Comparison of ENCODE assay signal across 29 cellular contexts in genomic region chr16:89039756-89040155, GRCh38. TPM values are rescaled to one million over a fixed set of nuclear protein-coding genes. Genes with fewer than 3 reads are reported as not detected.
DNase-seq lines count a peak whose midpoint lies in the region; ATAC-seq, FAIRE-seq and TF ChIP-seq lines count a peak whose summit lies in the region.
"Had no signal": no experiment of that assay in that cellular context is flagged by ENCODE, and none has a peak within 500 bp of the region (broad histone marks: within the 10 kb centered on the region; RNA-seq: fewer than 3 reads in every experiment).

No MANE protein-coding gene starts in this region.

- WGBS in spleen, 5 donors, result 62 to 86% (median 81%) methylated on average over 7 to 18 of the region's 18 CpGs

- no peak overlapping the region for H2AFZ ChIP-seq in OCI-LY1 (ENCODE audit: low read length)

- FAIRE-seq in kidney (lab: Jason Lieb, UNC), result no peak
- FAIRE-seq: astrocyte, keratinocyte, small intestine had no signal

- intact Hi-C loops in kidney (cut with DNase I) (no loop called here), spleen (cut with DNase I; ENCODE audit: low total_unique reads) (no loop called here)

- DNase-seq in GM12865 (ENCODE audit: low read depth) (peak; percentile 56), kidney (peak; percentile 71), spleen (peak; percentile 68), NCI-H2107 treated with DMSO at 0.1 percent for 48 hours (lab: John Stamatoyannopoulos, UW; ENCODE audit: unreplicated experiment) (no peak), ecto neural progenitor cell (ENCODE audit: low spot score) (no peak), HCEC 1CT (no peak)
- DNase-seq: activated CD4-positive, CD25-positive, alpha-beta regulatory T cell; activated gamma-delta T cell treated with Interleukin-2 at 50 U/mL for 16 hours; activated T-cell treated with anti-CD3 and anti-CD28 coated beads, Interleukin-2, amount 50 U/mL, for 48 hours; caudate nucleus; CD4-positive, alpha-beta T cell; endodermal cell; foreskin fibroblast; Kasumi-1; NCI-H1436 treated with DMSO at 0.1 percent for 48 hours; NCI-H2081 treated with DMSO at 0.1 percent for 48 hours; NCI-H82; ovary; retina; small intestine; stimulated activated naive CD8-positive, alpha-beta T cell treated with anti-CD3 and anti-CD28 coated beads, Interleukin-15, Interleukin-2, amounts not matched to agents 100 U/mL and 50 U/mL, for 24 hours; testis had no signal

- no peaks in the 10 kb centered on the region for H3K9me2 ChIP-seq in OCI-LY1 (ENCODE audit: low read depth, low read length)

- TF ChIP-seq CTCF in GM12865 (IDR thresholded peaks at IDR 0.05; ENCODE audit: insufficient read depth, low read depth, low read length, missing control alignments), result no peak
- TF ChIP-seq CTCF in OCI-LY1 (IDR thresholded peaks at IDR 0.05; ENCODE audit: low read length), result no peak
- TF ChIP-seq CTCF in kidney (IDR thresholded peaks at IDR 0.05; ENCODE audit: borderline replicate concordance, extremely low read depth, insufficient read depth), result no peak
- TF ChIP-seq CTCF in spleen (IDR thresholded peaks at IDR 0.05 in 8 of 11, conservative IDR thresholded peaks at IDR 0.05 in 3 of 11), result no peak

- H3K9ac ChIP-seq in OCI-LY1 (ENCODE audit: low read length) (peak overlapping the region; percentile 41; the same call in 1 of the 2 replicates), kidney (ENCODE audit: low read length in 2 of 2) (no peak overlapping the region)

- 0 out of 2 replicates have a peak, but pooled peaks cover 3% of the 10 kb centered on the region for H3K27me3 ChIP-seq in OCI-LY1 (ENCODE audit: insufficient read depth, low read length)
- peaks cover 0 to 91% (median 22%) of the 10 kb centered on the region in 7 donors for H3K27me3 ChIP-seq in spleen (replicated peaks in 1 of 7)
- H3K27me3 ChIP-seq: ovary, testis had no signal

- H3K9me3 ChIP-seq in OCI-LY1 (ENCODE audit: low read length) (no peaks in the 10 kb centered on the region), kidney (ENCODE audit: control insufficient read depth in 1 of 2, low read length in 2 of 2) (no peaks in the 10 kb centered on the region), spleen (no peaks in the 10 kb centered on the region)
- H3K9me3 ChIP-seq: esophagus muscularis mucosa, HAP-1, ovary, testis had no signal

- H3K4me1 ChIP-seq in OCI-LY1 (ENCODE audit: insufficient read depth, low read length, severe bottlenecking), result peaks cover 52% of the 10 kb centered on the region
- H3K4me1 ChIP-seq in kidney (ENCODE audit: control insufficient read depth in 1 of 2, insufficient read depth in 1 of 2, low read depth in 1 of 2, low read length in 2 of 2), result no peaks in the 10 kb centered on the region
- peaks cover 0 to 7% (median under 1%) of the 10 kb centered on the region in 6 donors for H3K4me1 ChIP-seq in spleen
- H3K4me1 ChIP-seq: esophagus muscularis mucosa, HAP-1, testis had no signal

- H4K20me1 ChIP-seq in OCI-LY1 (ENCODE audit: insufficient read depth, low read length), result no peaks in the 10 kb centered on the region

- H3K36me3 ChIP-seq in OCI-LY1 (ENCODE audit: insufficient read depth, low read length) (no peaks in the 10 kb centered on the region), kidney (ENCODE audit: control insufficient read depth in 1 of 2, insufficient read depth in 2 of 2, low read length in 2 of 2) (no peaks in the 10 kb centered on the region), spleen (no peaks in the 10 kb centered on the region)
- H3K36me3 ChIP-seq: esophagus muscularis mucosa, HAP-1, ovary had no signal

- peak overlapping the region; percentile 69 for H3K27ac ChIP-seq in OCI-LY1 (ENCODE audit: low read depth, low read length, poor library complexity, severe bottlenecking)
- no peak overlapping the region for H3K27ac ChIP-seq in kidney (ENCODE audit: low read depth in 2 of 2, low read length in 2 of 2)
- H3K27ac ChIP-seq in spleen, result no peak overlapping the region
- H3K27ac ChIP-seq: esophagus muscularis mucosa, ovary, testis had no signal

- TF ChIP-seq POLR2A in spleen (IDR thresholded peaks at IDR 0.05), result no peak

- ATAC-seq in GM18519 (IDR thresholded peaks at IDR 0.05; ENCODE audit: low FRiP score, unreplicated experiment), result no peak
- ATAC-seq: stimulated activated naive CD8-positive, alpha-beta T cell treated with anti-CD3 and anti-CD28 coated beads, Interleukin-15, Interleukin-2, amounts not matched to agents 100 U/mL and 50 U/mL, for 24 hours had no signal

- H3K4me3 ChIP-seq in GM12865 (ENCODE audit: low read depth, low read length) (no peak overlapping the region), OCI-LY1 (ENCODE audit: low read depth, low read length, poor library complexity, severe bottlenecking) (peak overlapping the region; percentile 35), kidney (ENCODE audit: low read length in 2 of 2) (no peak overlapping the region), spleen (no peak overlapping the region)
- H3K4me3 ChIP-seq: esophagus muscularis mucosa, HAP-1, lung, ovary, testis had no signal

- H3K4me2 ChIP-seq in OCI-LY1 (ENCODE audit: low read length), result peak overlapping the region; percentile 55; the same call in 1 of the 2 replicates

- no peaks in the 10 kb centered on the region for H3F3A ChIP-seq in OCI-LY1 (ENCODE audit: insufficient read depth, low read length)

- no peaks in the 10 kb centered on the region for H3K79me2 ChIP-seq in OCI-LY1 (ENCODE audit: insufficient read depth, low read length)

RNA-seq across cellular contexts. Expression of gene ACSF3, which starts 53.9 kb away (rescaled TPM):
- total RNA-seq in kidney (33.2 TPM), spleen (10 to 100 TPM; 39.9 to 68.1 (median 50.0) TPM)
- polyA plus RNA-seq in kidney (ENCODE audit: insufficient read depth, low read depth, low replicate concordance) (39.0 TPM), spleen (10 to 100 TPM; 35.4 to 50.2 (median 45.9) TPM)

Comparison
In these comparisons a context has a peak if more than half of its experiments do, and no peak if none do; other contexts are left out.
1. DNase-seq: peak in GM12865 (single experiment), kidney (single experiment) and spleen (single experiment); none in NCI-H2107 treated with DMSO at 0.1 percent for 48 hours (single experiment), ecto neural progenitor cell (single experiment) and HCEC 1CT (single experiment).